In genomic region chr3:141653872-141654271, GRCh38 we compare ENCODE assay signal across 34 cellular contexts.
"Had no signal": no experiment of that assay in that cellular context is flagged by ENCODE, and none has a peak within 500 bp of the region (broad histone marks: within the 10 kb centered on the region; RNA-seq: fewer than 3 reads in every experiment).

No MANE protein-coding gene starts in this region.

- H3K36me3 Mint-ChIP-seq: activated naive CD4-positive, alpha-beta T cell treated with anti-CD3 and anti-CD28 coated beads, Interleukin-2, amount 50 U/mL, for 24 hours had no signal

- H3K4me1 Mint-ChIP-seq: activated CD4-positive, alpha-beta T cell treated with anti-CD3 and anti-CD28 coated beads for 36 hours; activated CD4-positive, alpha-beta T cell treated with anti-CD3 and anti-CD28 coated beads, Interleukin-2, amount 10 ng/mL, durations not matched to agents 7 days and 5 days; activated naive CD4-positive, alpha-beta T cell treated with anti-CD3 and anti-CD28 coated beads, Interleukin-2, amount 50 U/mL, for 24 hours; activated naive CD8-positive, alpha-beta T cell treated with anti-CD3 and anti-CD28 coated beads, Interleukin-2, amount 10 ng/mL, durations not matched to agents 7 days and 5 days had no signal

- H3K4me3 ChIP-seq: ascending aorta, Peyer's patch had no signal

- H3K9ac ChIP-seq: KMS-11 had no signal

- H3K27ac Mint-ChIP-seq: activated CD4-positive, alpha-beta T cell treated with anti-CD3 and anti-CD28 coated beads for 36 hours; activated CD4-positive, alpha-beta T cell treated with anti-CD3 and anti-CD28 coated beads, Interleukin-2, amount 10 ng/mL, durations not matched to agents 7 days and 5 days; activated CD8-positive, alpha-beta T cell treated with anti-CD3 and anti-CD28 coated beads, Interleukin-2, amount 10 ng/mL, durations not matched to agents 7 days and 5 days; activated naive CD4-positive, alpha-beta T cell treated with anti-CD3 and anti-CD28 coated beads, Interleukin-2, amount 50 U/mL, for 24 hours; activated naive CD8-positive, alpha-beta T cell treated with anti-CD3 and anti-CD28 coated beads, Interleukin-2, amount 10 ng/mL, durations not matched to agents 7 days and 5 days; activated T-cell treated with anti-CD3 and anti-CD28 coated beads, Interleukin-2, amount 50 U/mL, for 24 hours; activated T-helper 2 cell treated with anti-CD3 and anti-CD28 coated beads, Interferon-gamma antibody, Interleukin-2, Interleukin-4, amounts not matched to agents 10 μg/mL and 5 μg/mL and 100 μg/mL, durations not matched to agents 14 hours and 24 hours and 36 hours had no signal

- ATAC-seq: activated CD4-positive, alpha-beta T cell treated with anti-CD3 and anti-CD28 coated beads for 36 hours; activated CD4-positive, CD25-positive, alpha-beta regulatory T cell treated with anti-CD3 and anti-CD28 coated beads, Interleukin-2, amount 50 U/mL, for 24 hours; activated CD8-positive, alpha-beta T cell treated with anti-CD3 and anti-CD28 coated beads, Interleukin-2, amount 10 ng/mL, durations not matched to agents 7 days and 5 days; PC-3 had no signal

- H3K9me3 ChIP-seq: ascending aorta, Peyer's patch had no signal

- H3K27me3 ChIP-seq: ascending aorta, Peyer's patch had no signal

- DNase-seq: activated CD4-positive, alpha-beta T cell treated with anti-CD3 and anti-CD28 coated beads for 36 hours; activated CD4-positive, alpha-beta T cell treated with anti-CD3 and anti-CD28 coated beads, Interleukin-2, amount 10 ng/mL, durations not matched to agents 7 days and 5 days; activated CD4-positive, alpha-beta T cell treated with anti-CD3 and anti-CD28 coated beads, Interleukin-2, amount 50 U/mL, for 48 hours; activated CD8-positive, alpha-beta T cell treated with anti-CD3 and anti-CD28 coated beads, Interleukin-2, amount 10 ng/mL, durations not matched to agents 7 days and 5 days; activated gamma-delta T cell; activated naive CD4-positive, alpha-beta T cell treated with Interleukin-2 at 50 U/mL for 16 hours; activated naive CD8-positive, alpha-beta T cell treated with anti-CD3 and anti-CD28 coated beads, Interleukin-2, amount 10 ng/mL, durations not matched to agents 7 days and 5 days; activated T-cell treated with anti-CD3 and anti-CD28 coated beads, Interleukin-2, amount 50 U/mL, for 24 hours; amygdala; MM.1S; MV-4-11; NCI-H1092; NCI-H146; NCI-H187; NCI-H2029 treated with DMSO at 0.1 percent for 48 hours; NCI-H2107; NCI-H2171; NCI-H510A; NCI-H526; NCI-H748 treated with DMSO at 0.1 percent for 48 hours; NK-92 treated with Interleukin-12 subunit alpha and Interleukin-12 subunit beta, amount 100 ng/mL, for 24 hours; PC-3; Peyer's patch; RPMI8226; SHP77 treated with DMSO at 0.1 percent for 48 hours; SW 1271; T-helper 1 cell; T-helper 2 cell; T-helper 9 cell had no signal

- H3K4me3 Mint-ChIP-seq: activated CD4-positive, alpha-beta T cell treated with anti-CD3 and anti-CD28 coated beads for 36 hours; activated CD4-positive, alpha-beta T cell treated with anti-CD3 and anti-CD28 coated beads, Interleukin-2, amount 10 ng/mL, durations not matched to agents 7 days and 5 days; activated CD8-positive, alpha-beta T cell treated with anti-CD3 and anti-CD28 coated beads, Interleukin-2, amount 10 ng/mL, durations not matched to agents 7 days and 5 days; activated naive CD4-positive, alpha-beta T cell treated with anti-CD3 and anti-CD28 coated beads, Interleukin-2, amount 50 U/mL, for 24 hours; activated naive CD8-positive, alpha-beta T cell treated with anti-CD3 and anti-CD28 coated beads, Interleukin-2, amount 10 ng/mL, durations not matched to agents 7 days and 5 days; activated T-cell treated with anti-CD3 and anti-CD28 coated beads, Interleukin-2, amount 50 U/mL, for 24 hours had no signal

- H3K9me3 Mint-ChIP-seq: activated naive CD4-positive, alpha-beta T cell treated with anti-CD3 and anti-CD28 coated beads, Interleukin-2, amount 50 U/mL, for 24 hours; activated naive CD8-positive, alpha-beta T cell treated with anti-CD3 and anti-CD28 coated beads, Interleukin-2, amount 10 ng/mL, durations not matched to agents 7 days and 5 days; activated T-cell treated with anti-CD3 and anti-CD28 coated beads, Interleukin-2, amount 50 U/mL, for 24 hours had no signal

- H3K27ac ChIP-seq: ascending aorta, KMS-11, Peyer's patch had no signal

- H3K4me2 ChIP-seq: KMS-11 had no signal

- H3K4me1 ChIP-seq: Peyer's patch had no signal

- H3K36me3 ChIP-seq: ascending aorta, Peyer's patch had no signal
